20 cellular contexts compared by ENCODE assay signal in genomic region chr2:230999477-230999876, GRCh38. TPM values are rescaled to one million over a fixed set of nuclear protein-coding genes. Genes with fewer than 3 reads are reported as not detected.
DNase-seq lines count a peak whose midpoint lies in the region; ATAC-seq, FAIRE-seq and TF ChIP-seq lines count a peak whose summit lies in the region.
"Had no signal": no experiment of that assay in that cellular context is flagged by ENCODE, and none has a peak within 500 bp of the region (broad histone marks: within the 10 kb centered on the region; RNA-seq: fewer than 3 reads in every experiment).

No MANE protein-coding gene starts in this region.

- POLR2A ChIA-PET in HCT116 (lab: Charles Lee): no interaction called here
- POLR2A ChIA-PET in HepG2 (lab: Yijun Ruan, JAX): interaction anchor here (3.7 kb wide), 1 partner anchor 52 kb away, joined by 40 read pairs; no protein-coding TSS in a partner anchor

- DNase-seq in HCT116 (ENCODE audit: low read depth, low spot score) (no peak), HepG2 (ENCODE audit: low spot score) (no peak), neural progenitor cell (ENCODE audit: low spot score) (no peak), GDM1 (lab: John Stamatoyannopoulos, UW) (no peak), MM.1S (no peak)
- no peak for DNase-seq in effector memory CD8-positive, alpha-beta T cell
- DNase-seq: 8988T; CD4-positive, alpha-beta memory T cell; DND-41; EL had no signal

- H2AFZ ChIP-seq in HCT116 (ENCODE audit: low read depth, low read length, poor library complexity, severe bottlenecking) (no peak overlapping the region), HepG2 (ENCODE audit: low read length) (no peak overlapping the region), neural progenitor cell (replicated peaks) (peak overlapping the region; percentile 39), MM.1S (ENCODE audit: low read length) (no peak overlapping the region)
- H2AFZ ChIP-seq: GM23248 had no signal

- TF ChIP-seq EP300 in HepG2 (IDR thresholded peaks at IDR 0.05; ENCODE audit: low read depth in 2 of 2, low read length in 2 of 2) (no peak), HepG2 (CRISPR knock-in tag; IDR thresholded peaks at IDR 0.05; ENCODE audit: borderline replicate concordance) (no peak)

- no peak for TF ChIP-seq POLR2A in HCT116 (IDR thresholded peaks at IDR 0.05; ENCODE audit: borderline replicate concordance, extremely low read depth, insufficient read depth, insufficient read length)
- no peak for TF ChIP-seq POLR2A in HepG2 (IDR thresholded peaks at IDR 0.05; ENCODE audit: insufficient read depth in 1 of 2, low read depth in 2 of 2, low read length in 2 of 2)

- no peaks in the 10 kb centered on the region for H3K4me1 Mint-ChIP-seq in neural progenitor cell
- no peaks in the 10 kb centered on the region for H3K4me1 Mint-ChIP-seq in effector memory CD8-positive, alpha-beta T cell (ENCODE audit: low read depth in 2 of 2)
- H3K4me1 Mint-ChIP-seq: CD4-positive, alpha-beta memory T cell had no signal

- CTCF ChIA-PET in HCT116 (lab: Charles Lee) (no interaction called here), HepG2 (lab: Yijun Ruan, JAX; ENCODE audit: low intra/inter-chr PET ratio, low total read pairs) (interaction anchor here (1.6 kb wide), 1 partner anchor 53 kb away, joined by 10 read pairs; no protein-coding TSS in a partner anchor)

- H3K27ac ChIP-seq in HCT116 (ENCODE audit: low read depth, low read length) (no peak overlapping the region), VCaP (no peak overlapping the region), HepG2 (ENCODE audit: extremely low read length, insufficient read depth, low read length) (no peak overlapping the region), neural progenitor cell (no peak overlapping the region), MM.1S (ENCODE audit: low read length) (no peak overlapping the region)
- H3K27ac ChIP-seq: BLaER1, GM23248 had no signal

- H3K9me3 Mint-ChIP-seq in neural progenitor cell: peaks cover 9% of the 10 kb centered on the region
- H3K9me3 Mint-ChIP-seq in effector memory CD8-positive, alpha-beta T cell: no peaks in the 10 kb centered on the region

- intact Hi-C loops in HCT116 (cut with micrococcal nuclease) (no loop called here), HepG2 (cut with micrococcal nuclease; ENCODE audit: unreplicated experiment) (no loop called here)

- H3K36me3 Mint-ChIP-seq in neural progenitor cell: no peaks in the 10 kb centered on the region
- no peaks in the 10 kb centered on the region for H3K36me3 Mint-ChIP-seq in effector memory CD8-positive, alpha-beta T cell (ENCODE audit: insufficient read depth)
- H3K36me3 Mint-ChIP-seq: CD14-positive monocyte had no signal

- no peak overlapping the region for H3K4me3 Mint-ChIP-seq in neural progenitor cell
- no peak overlapping the region for H3K4me3 Mint-ChIP-seq in effector memory CD8-positive, alpha-beta T cell
- H3K4me3 Mint-ChIP-seq: CD14-positive monocyte; CD4-positive, alpha-beta memory T cell had no signal

- H3K27ac Mint-ChIP-seq in neural progenitor cell: no peak overlapping the region
- H3K27ac Mint-ChIP-seq in effector memory CD8-positive, alpha-beta T cell: no peak overlapping the region
- H3K27ac Mint-ChIP-seq: CD4-positive, alpha-beta memory T cell had no signal

- FAIRE-seq in HepG2 (lab: Jason Lieb, UNC): no peak
- FAIRE-seq: GM12891 had no signal

- RAD21 ChIA-PET in HCT116 (lab: Charles Lee; ENCODE audit: low non-redundant PET in 1 of 2, low total read pairs in 2 of 2, uncharacterized antibody in 2 of 2, unreplicated experiment in 2 of 2): no interaction called here

- no peak for ATAC-seq in HCT116
- peak; percentile 32 for ATAC-seq in HepG2
- ATAC-seq in effector memory CD8-positive, alpha-beta T cell (replicated peaks): no peak

- WGBS in HepG2 (ENCODE audit: low lambda C conversion rate): 15% methylated on average over 4 of the region's 4 CpGs

- H3K4me3 ChIP-seq in HCT116 (replicated peaks in 1 of 2; ENCODE audit: low read depth in 1 of 2, low read length in 2 of 2) (no peak overlapping the region), HepG2 (replicated peaks in 1 of 3; ENCODE audit: insufficient read depth in 1 of 3, low read depth in 2 of 3, low read length in 3 of 3) (no peak overlapping the region), neural progenitor cell (no peak overlapping the region), MM.1S (ENCODE audit: low read length) (no peak overlapping the region)
- H3K4me3 ChIP-seq: BLaER1, GM23248 had no signal

- H3K9me2 ChIP-seq in HCT116 (ENCODE audit: insufficient read depth) (no peaks in the 10 kb centered on the region), MM.1S (replicated peaks; ENCODE audit: insufficient read depth, low read length) (no peaks in the 10 kb centered on the region)

- in situ Hi-C loops in HepG2 (cut with HindIII; ENCODE audit: extremely low pct_ligation_motif_present, low pct_unique_long_range_greater_than_20kb): loop anchor here (5.0 kb wide), 1 partner anchor 53 kb away; no protein-coding TSS in a partner anchor

- H3K4me2 ChIP-seq in HCT116 (ENCODE audit: low read length) (no peak overlapping the region), HepG2 (ENCODE audit: low read depth, low read length) (peak overlapping the region; percentile 4; the same call in 1 of the 2 replicates), neural progenitor cell (no peak overlapping the region), MM.1S (ENCODE audit: low read depth, low read length) (no peak overlapping the region)
- H3K4me2 ChIP-seq: BLaER1 had no signal

- no peaks in the 10 kb centered on the region for H3F3A ChIP-seq in neural progenitor cell (ENCODE audit: low read depth)
- H3F3A ChIP-seq in MM.1S (ENCODE audit: insufficient read depth, low read length): no peaks in the 10 kb centered on the region

- H3K4me1 ChIP-seq in HCT116 (ENCODE audit: control insufficient read depth in 1 of 2, insufficient read depth in 2 of 2, low read length in 2 of 2) (no peaks in the 10 kb centered on the region), HepG2 (ENCODE audit: insufficient read depth, low read length) (peaks cover 24% of the 10 kb centered on the region), neural progenitor cell (no peaks in the 10 kb centered on the region), MM.1S (ENCODE audit: low read length) (no peaks in the 10 kb centered on the region)
- H3K4me1 ChIP-seq: BLaER1 had no signal

- H3K27me3 ChIP-seq in HCT116 (ENCODE audit: insufficient read depth, low read length): peaks cover 13% of the 10 kb centered on the region; the same call in 1 of the 2 replicates
- peaks cover 0 to 35% of the 10 kb centered on the region in 2 experiments; a peak in 2 of 5 replicates for H3K27me3 ChIP-seq in HepG2 (ENCODE audit: control insufficient read depth in 1 of 2, insufficient read depth in 2 of 2, low read length in 2 of 2)
- H3K27me3 ChIP-seq in neural progenitor cell: peaks cover 23% of the 10 kb centered on the region
- H3K27me3 ChIP-seq in MM.1S (replicated peaks; ENCODE audit: insufficient read depth, low read length): no peaks in the 10 kb centered on the region; the same call in 1 of the 2 replicates
- H3K27me3 ChIP-seq: BLaER1 had no signal

- TF ChIP-seq RAD21 in HCT116 (IDR thresholded peaks at IDR 0.05; ENCODE audit: low read depth): peak; percentile 29; the same call in 1 of the 2 replicates
- TF ChIP-seq RAD21 in HepG2 (CRISPR knock-in tag; IDR thresholded peaks at IDR 0.05): 0 out of 2 replicates have a peak, but pooled peaks have one; percentile 16

- H4K20me1 ChIP-seq in HCT116 (ENCODE audit: insufficient read depth) (no peaks in the 10 kb centered on the region), HepG2 (ENCODE audit: insufficient read depth, low read length) (no peaks in the 10 kb centered on the region), neural progenitor cell (ENCODE audit: low read depth) (no peaks in the 10 kb centered on the region), MM.1S (ENCODE audit: insufficient read depth, low read length) (no peaks in the 10 kb centered on the region)
- H4K20me1 ChIP-seq: BLaER1 had no signal

- H3K9me3 ChIP-seq in HCT116 (ENCODE audit: control insufficient read depth in 1 of 2, insufficient read depth in 1 of 2, low read depth in 1 of 2, low read length in 2 of 2) (no peaks in the 10 kb centered on the region), HepG2 (ENCODE audit: low read length) (no peaks in the 10 kb centered on the region), neural progenitor cell (ENCODE audit: low read depth) (no peaks in the 10 kb centered on the region), MM.1S (replicated peaks; ENCODE audit: insufficient read depth, low read length) (no peaks in the 10 kb centered on the region)
- H3K9me3 ChIP-seq: BLaER1 had no signal

- TF ChIP-seq CTCF in HCT116 (IDR thresholded peaks at IDR 0.05 in 2 of 3, conservative IDR thresholded peaks at IDR 0.05 in 1 of 3; ENCODE audit: borderline replicate concordance in 1 of 3, insufficient read depth in 1 of 3, low read depth in 2 of 3, low read length in 2 of 3) (no peak), VCaP (conservative IDR thresholded peaks at IDR 0.05) (peak; percentile 10; the same call in 1 of the 2 replicates), HepG2 (CRISPR knock-in tag; IDR thresholded peaks at IDR 0.05) (peak; percentile 38; the same call in 1 of the 2 replicates), neural progenitor cell (IDR thresholded peaks at IDR 0.05) (no peak), MM.1S (IDR thresholded peaks at IDR 0.05; ENCODE audit: low read length) (no peak)

- H3K79me2 ChIP-seq in HCT116 (ENCODE audit: insufficient read depth, low read length) (no peaks in the 10 kb centered on the region), HepG2 (ENCODE audit: insufficient read depth, low read length) (no peaks in the 10 kb centered on the region), neural progenitor cell (ENCODE audit: low read depth) (no peaks in the 10 kb centered on the region), MM.1S (ENCODE audit: low read length) (no peaks in the 10 kb centered on the region)

- H3K36me3 ChIP-seq in HCT116 (ENCODE audit: control insufficient read depth in 1 of 2, insufficient read depth in 2 of 2, low read length in 2 of 2) (no peaks in the 10 kb centered on the region), HepG2 (replicated peaks in 1 of 2; ENCODE audit: control insufficient read depth in 1 of 2, insufficient read depth in 2 of 2, low read length in 2 of 2) (no peaks in the 10 kb centered on the region), neural progenitor cell (no peaks in the 10 kb centered on the region), MM.1S (replicated peaks; ENCODE audit: insufficient read depth, low read length) (no peaks in the 10 kb centered on the region)
- H3K36me3 ChIP-seq: BLaER1 had no signal

- H3K9ac ChIP-seq in HCT116 (ENCODE audit: low read length) (no peak overlapping the region), HepG2 (ENCODE audit: insufficient read depth, low read depth, low read length) (no peak overlapping the region), neural progenitor cell (no peak overlapping the region), MM.1S (ENCODE audit: low read length) (no peak overlapping the region)
- H3K9ac ChIP-seq: BLaER1, GM23248 had no signal

- BruUV-seq in HCT116 (replicated peaks; lab: Mats Ljungman, UMichigan) (no TSS peak), HepG2 (replicated peaks; lab: Mats Ljungman, UMichigan) (no TSS peak)

- H3K27me3 Mint-ChIP-seq in neural progenitor cell (ENCODE audit: insufficient read depth, low read depth): peaks cover 9% of the 10 kb centered on the region
- H3K27me3 Mint-ChIP-seq in effector memory CD8-positive, alpha-beta T cell: peaks cover 85 to 91% of the 10 kb centered on the region in 2 donors

RNA-seq across cellular contexts. Expression of gene SPATA3, which starts 3.6 kb away (rescaled TPM):
- not detected for total RNA-seq in HCT116 (2021; ENCODE audit: unreplicated experiment)
- polyA plus RNA-seq in HCT116 (2012): not detected in 2 replicates
- not detected in 2 replicates for total RNA-seq in HepG2 (2016; rRNA removed; fragmentation: Illumina TruSeq; extraction: Trizol)
- total RNA-seq in HepG2 (2016; cell fraction: cytosol; rRNA removed; fragmentation: Illumina TruSeq; extraction: Trizol; ENCODE audit: low read depth): not detected in 2 replicates
- total RNA-seq in HepG2 (2016; cell fraction: insoluble cytoplasmic fraction; rRNA removed; fragmentation: Illumina TruSeq; extraction: Trizol): not detected in 2 replicates
- total RNA-seq in HepG2 (2016; cell fraction: membrane; rRNA removed; fragmentation: Illumina TruSeq; extraction: Trizol): not detected in 2 replicates
- not detected in 2 replicates for total RNA-seq in HepG2 (2016; cell fraction: nucleus; rRNA removed; fragmentation: Illumina TruSeq; extraction: Trizol)
- not detected in 2 replicates for polyA plus RNA-seq in HepG2 (2011; rRNA removed)
- polyA plus RNA-seq in HepG2 (2011; cell fraction: cytosol; rRNA removed): not detected in 2 replicates
- polyA plus RNA-seq in HepG2 (2011; cell fraction: nucleus; rRNA removed): not detected in 2 replicates
- polyA plus RNA-seq in HepG2 (2012): not detected in 2 replicates
- polyA plus RNA-seq in HepG2 (2016; cell fraction: cytosol; fragmentation: Illumina TruSeq; extraction: Trizol; ENCODE audit: low read depth): not detected in 2 replicates
- not detected in 2 replicates for polyA plus RNA-seq in HepG2 (2016; cell fraction: insoluble cytoplasmic fraction; fragmentation: Illumina TruSeq; extraction: Trizol; ENCODE audit: low read depth)
- not detected in 2 replicates for polyA plus RNA-seq in HepG2 (2016; cell fraction: membrane; fragmentation: Illumina TruSeq; extraction: Trizol; ENCODE audit: low read depth)
- not detected in 2 replicates for polyA plus RNA-seq in HepG2 (2016; cell fraction: nucleus; fragmentation: Illumina TruSeq; extraction: Trizol; ENCODE audit: insufficient read depth, low read depth)
- not detected in 2 replicates for polyA minus RNA-seq in HepG2 (2011; rRNA and poly(A)+ RNA removed; ENCODE audit: low replicate concordance)
- not detected in 2 replicates for polyA minus RNA-seq in HepG2 (2011; cell fraction: cytosol; rRNA and poly(A)+ RNA removed)
- not detected in 2 replicates for polyA minus RNA-seq in HepG2 (2011; cell fraction: nucleus; rRNA and poly(A)+ RNA removed)
- not detected in 2 replicates for total RNA-seq in neural progenitor cell (ENCODE audit: low replicate concordance)
- total RNA-seq: A673; CD4-positive, alpha-beta memory T cell; G401; GM23248; H7; HT-29 had no signal
- polyA plus RNA-seq: AG04450; CD14-positive monocyte; CD4-positive, alpha-beta memory T cell; GM23248 had no signal

RNA-seq across cellular contexts. Expression of gene C2orf72, which starts 37.8 kb away (rescaled TPM):
- total RNA-seq in HCT116 (2021; ENCODE audit: unreplicated experiment) (3.7 TPM), HepG2 (2016; rRNA removed; fragmentation: Illumina TruSeq; extraction: Trizol) (147 and 152 TPM in 2 replicates), neural progenitor cell (ENCODE audit: low replicate concordance) (2.4 TPM in 2 replicates)
- polyA plus RNA-seq in HCT116 (2012): 2.7 and 3.1 TPM in 2 replicates
- 25.4 and 28.7 TPM in 2 replicates for total RNA-seq in HepG2 (2016; cell fraction: cytosol; rRNA removed; fragmentation: Illumina TruSeq; extraction: Trizol; ENCODE audit: low read depth)
- total RNA-seq in HepG2 (2016; cell fraction: insoluble cytoplasmic fraction; rRNA removed; fragmentation: Illumina TruSeq; extraction: Trizol): 131 and 146 TPM in 2 replicates
- total RNA-seq in HepG2 (2016; cell fraction: membrane; rRNA removed; fragmentation: Illumina TruSeq; extraction: Trizol): 109 and 116 TPM in 2 replicates
- 72.4 and 86.5 TPM in 2 replicates for total RNA-seq in HepG2 (2016; cell fraction: nucleus; rRNA removed; fragmentation: Illumina TruSeq; extraction: Trizol)
- 203 and 242 TPM in 2 replicates for polyA plus RNA-seq in HepG2 (2011; rRNA removed)
- 134 and 156 TPM in 2 replicates for polyA plus RNA-seq in HepG2 (2011; cell fraction: cytosol; rRNA removed)
- 216 and 271 TPM in 2 replicates for polyA plus RNA-seq in HepG2 (2011; cell fraction: nucleus; rRNA removed)
- 95.0 and 118 TPM in 2 replicates for polyA plus RNA-seq in HepG2 (2012)
- polyA plus RNA-seq in HepG2 (2016; cell fraction: cytosol; fragmentation: Illumina TruSeq; extraction: Trizol; ENCODE audit: low read depth): 32.1 and 34.1 TPM in 2 replicates
- 143 and 164 TPM in 2 replicates for polyA plus RNA-seq in HepG2 (2016; cell fraction: insoluble cytoplasmic fraction; fragmentation: Illumina TruSeq; extraction: Trizol; ENCODE audit: low read depth)
- 89.2 and 92.3 TPM in 2 replicates for polyA plus RNA-seq in HepG2 (2016; cell fraction: membrane; fragmentation: Illumina TruSeq; extraction: Trizol; ENCODE audit: low read depth)
- polyA plus RNA-seq in HepG2 (2016; cell fraction: nucleus; fragmentation: Illumina TruSeq; extraction: Trizol; ENCODE audit: insufficient read depth, low read depth): 155 and 158 TPM in 2 replicates
- polyA minus RNA-seq in HepG2 (2011; rRNA and poly(A)+ RNA removed; ENCODE audit: low replicate concordance): 0.05 and 126 TPM in 2 replicates
- polyA minus RNA-seq in HepG2 (2011; cell fraction: cytosol; rRNA and poly(A)+ RNA removed): 48.1 and 75.6 TPM in 2 replicates
- polyA minus RNA-seq in HepG2 (2011; cell fraction: nucleus; rRNA and poly(A)+ RNA removed): 48.4 and 62.5 TPM in 2 replicates
- total RNA-seq: A673; CD4-positive, alpha-beta memory T cell had no signal
- polyA plus RNA-seq: AG04450; CD14-positive monocyte; CD4-positive, alpha-beta memory T cell; GM23248 had no signal

RNA-seq across cellular contexts. Expression of gene PSMD1, which starts 57.2 kb away (rescaled TPM):
- total RNA-seq in HCT116 (2021; ENCODE audit: unreplicated experiment) (133 TPM), HepG2 (2016; rRNA removed; fragmentation: Illumina TruSeq; extraction: Trizol) (191 and 287 TPM in 2 replicates), neural progenitor cell (ENCODE audit: low replicate concordance) (101 and 132 TPM in 2 replicates)
- 96.7 and 124 TPM in 2 replicates for polyA plus RNA-seq in HCT116 (2012)
- 27.0 and 34.5 TPM in 2 replicates for total RNA-seq in HepG2 (2016; cell fraction: cytosol; rRNA removed; fragmentation: Illumina TruSeq; extraction: Trizol; ENCODE audit: low read depth)
- total RNA-seq in HepG2 (2016; cell fraction: insoluble cytoplasmic fraction; rRNA removed; fragmentation: Illumina TruSeq; extraction: Trizol): 192 and 276 TPM in 2 replicates
- total RNA-seq in HepG2 (2016; cell fraction: membrane; rRNA removed; fragmentation: Illumina TruSeq; extraction: Trizol): 40.7 and 50.7 TPM in 2 replicates
- 131 and 150 TPM in 2 replicates for total RNA-seq in HepG2 (2016; cell fraction: nucleus; rRNA removed; fragmentation: Illumina TruSeq; extraction: Trizol)
- polyA plus RNA-seq in HepG2 (2011; rRNA removed): 109 and 136 TPM in 2 replicates
- 70.3 and 97.3 TPM in 2 replicates for polyA plus RNA-seq in HepG2 (2011; cell fraction: cytosol; rRNA removed)
- polyA plus RNA-seq in HepG2 (2011; cell fraction: nucleus; rRNA removed): 59.1 and 61.7 TPM in 2 replicates
- 63.5 and 69.5 TPM in 2 replicates for polyA plus RNA-seq in HepG2 (2012)
- 10.9 and 15.6 TPM in 2 replicates for polyA plus RNA-seq in HepG2 (2016; cell fraction: cytosol; fragmentation: Illumina TruSeq; extraction: Trizol; ENCODE audit: low read depth)
- 202 TPM in 2 replicates for polyA plus RNA-seq in HepG2 (2016; cell fraction: insoluble cytoplasmic fraction; fragmentation: Illumina TruSeq; extraction: Trizol; ENCODE audit: low read depth)
- 21.2 and 25.3 TPM in 2 replicates for polyA plus RNA-seq in HepG2 (2016; cell fraction: membrane; fragmentation: Illumina TruSeq; extraction: Trizol; ENCODE audit: low read depth)
- polyA plus RNA-seq in HepG2 (2016; cell fraction: nucleus; fragmentation: Illumina TruSeq; extraction: Trizol; ENCODE audit: insufficient read depth, low read depth): 130 and 134 TPM in 2 replicates
- polyA minus RNA-seq in HepG2 (2011; rRNA and poly(A)+ RNA removed; ENCODE audit: low replicate concordance): 421 and 438 TPM in 2 replicates
- polyA minus RNA-seq in HepG2 (2011; cell fraction: cytosol; rRNA and poly(A)+ RNA removed): 58.8 and 72.8 TPM in 2 replicates
- polyA minus RNA-seq in HepG2 (2011; cell fraction: nucleus; rRNA and poly(A)+ RNA removed): 145 and 196 TPM in 2 replicates

Comparison
In these comparisons a context has a peak if more than half of its experiments do, and no peak if none do; other contexts are left out.
1. CTCF ChIP-seq: peak in VCaP (single experiment) and HepG2 (single experiment); none in HCT116 (0 of 3), neural progenitor cell (single experiment) and MM.1S (single experiment).
2. Of the 20 proteins assayed by ChIP-seq in both HepG2 and HCT116: peak only in HepG2: CTCF; only in HCT116: none; in both: RAD21; in neither: 18.